8 cellular contexts compared by ENCODE assay signal in the genomic region with DNA sequence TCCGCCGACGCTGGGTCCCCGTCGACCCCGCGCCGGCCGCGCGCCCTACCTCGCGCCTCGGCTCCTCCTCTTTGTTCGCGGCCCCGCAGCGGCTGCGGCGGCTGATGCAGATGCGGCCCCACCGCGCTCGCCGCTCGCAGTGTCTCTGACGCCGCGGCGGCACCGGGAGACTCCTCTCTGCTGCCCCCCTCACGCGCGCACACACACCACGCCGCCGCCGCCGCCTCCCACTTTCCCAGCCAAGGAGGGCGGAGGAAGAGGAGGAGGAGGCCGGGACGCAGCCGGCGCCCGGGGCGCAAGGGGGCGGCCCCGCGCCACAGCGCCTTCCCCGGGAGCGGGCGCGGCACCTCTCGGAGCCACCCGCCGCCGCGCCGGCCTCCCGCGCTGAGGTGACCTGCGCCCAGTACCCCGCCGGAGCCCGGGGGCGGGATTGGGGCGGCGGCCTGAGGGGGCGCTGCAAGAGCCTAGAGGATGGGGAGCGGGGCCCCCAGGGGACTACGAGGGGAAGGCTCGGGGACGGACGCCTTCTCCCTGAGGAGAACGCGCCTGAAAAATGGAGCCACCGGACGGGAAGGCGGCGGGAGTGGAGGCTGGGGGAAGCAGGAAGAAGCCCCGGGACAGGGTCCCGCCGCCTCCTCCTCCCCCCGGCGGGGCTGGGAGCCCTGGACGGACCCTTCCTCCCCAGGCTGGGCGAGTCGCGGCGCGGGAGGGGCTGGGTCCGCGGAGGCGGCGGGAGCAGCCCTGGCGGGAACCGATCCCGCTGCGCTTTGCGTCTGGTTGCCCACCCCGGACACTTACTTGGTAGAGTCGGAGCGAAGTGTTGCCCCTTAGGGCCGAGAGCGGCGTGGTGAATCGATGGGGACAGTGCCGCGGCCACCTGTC. TPM values are rescaled to one million over a fixed set of nuclear protein-coding genes. Genes with fewer than 3 reads are reported as not detected.
DNase-seq lines count a peak whose midpoint lies in the region; ATAC-seq and TF ChIP-seq lines count a peak whose summit lies in the region.

A gene (minus strand): TSS at position 147 of the 882 bp plus-strand sequence. CDS start 1,744 bp downstream, outside the sequence.

- no peaks in the 10 kb centered on the region for H3K9me2 ChIP-seq in OCI-LY7 (ENCODE audit: insufficient read depth, low read length)
- H3K9me2 ChIP-seq in hepatocyte (replicated peaks; ENCODE audit: insufficient read depth) = no peaks in the 10 kb centered on the region

- H4K20me1 ChIP-seq in OCI-LY7 (ENCODE audit: insufficient read depth, low read length) (no peaks in the 10 kb centered on the region), hepatocyte (ENCODE audit: insufficient read depth, poor library complexity, severe bottlenecking) (peaks cover 14% of the 10 kb centered on the region)

- H3K4me1 ChIP-seq in OCI-LY7 (ENCODE audit: insufficient read depth, low read length, poor library complexity, severe bottlenecking) = no peaks in the 10 kb centered on the region
- peaks cover 15% of the 10 kb centered on the region for H3K4me1 ChIP-seq in hepatocyte (ENCODE audit: insufficient read depth)

- no peak for TF ChIP-seq CTCF in OCI-LY7 (conservative IDR thresholded peaks at IDR 0.05; ENCODE audit: low read length)
- peak; percentile 30 for TF ChIP-seq CTCF in astrocyte of the cerebellum (IDR thresholded peaks at IDR 0.05; ENCODE audit: low read depth, low read length, missing control alignments)
- peak; percentile 33 for TF ChIP-seq CTCF in hepatocyte (IDR thresholded peaks at IDR 0.05; ENCODE audit: poor library complexity)

- H3K36me3 ChIP-seq in OCI-LY7 (ENCODE audit: insufficient read depth, low read length) (no peaks in the 10 kb centered on the region), hepatocyte (replicated peaks; ENCODE audit: insufficient read depth, low read depth) (no peaks in the 10 kb centered on the region)

- DNase-seq in ELF-1 (ENCODE audit: low read depth, low spot score) = peak; percentile 85
- DNase-seq in OCI-LY7 (ENCODE audit: low spot score) = no peak
- no peak for DNase-seq in astrocyte of the cerebellum (ENCODE audit: low read depth)
- peak; percentile 92 for DNase-seq in hepatocyte (ENCODE audit: low spot score)
- DNase-seq in putamen (ENCODE audit: low spot score) = peak; percentile 88
- DNase-seq in stimulated activated naive CD4-positive, alpha-beta T cell (lab: John Stamatoyannopoulos, UW) = no peak

- H3K9me3 ChIP-seq in OCI-LY7 (ENCODE audit: low read length) (no peaks in the 10 kb centered on the region), hepatocyte (ENCODE audit: low read depth) (no peaks in the 10 kb centered on the region)

- peak within 1 kb of the TSS; percentile 16; the same call in 1 of the 2 replicates for H3K4me2 ChIP-seq in OCI-LY7 (ENCODE audit: low read length)
- peak within 1 kb of the TSS; percentile 83 for H3K4me2 ChIP-seq in hepatocyte

- 2% methylated on average over 46 of the region's 110 CpGs for WGBS in hepatocyte (ENCODE audit: low lambda C conversion rate, missing lambda C conversion rate)

- POLR2A ChIA-PET in OCI-LY7 (lab: Charles Lee) = no interaction called here

- intact Hi-C loops in OCI-LY7 (cut with micrococcal nuclease; ENCODE audit: unreplicated experiment) = no loop called here

- H3K4me3 ChIP-seq in OCI-LY7 (ENCODE audit: low read depth, low read length, poor library complexity, severe bottlenecking) (no peak within 1 kb of the TSS), astrocyte of the cerebellum (ENCODE audit: low read depth, low read length) (peak within 1 kb of the TSS; percentile 95), hepatocyte (peak within 1 kb of the TSS; percentile 90)

- ATAC-seq in GM19467 (IDR thresholded peaks at IDR 0.05; ENCODE audit: unreplicated experiment) (peak; percentile 59), HG03558 (IDR thresholded peaks at IDR 0.05; ENCODE audit: extremely low read depth, unreplicated experiment) (peak; percentile 38)

- H3K79me2 ChIP-seq in OCI-LY7 (ENCODE audit: insufficient read depth, low read depth, low read length) (no peaks in the 10 kb centered on the region), hepatocyte (peaks cover 33% of the 10 kb centered on the region)

- H3K27ac ChIP-seq in OCI-LY7 (ENCODE audit: low read depth, low read length, poor library complexity, severe bottlenecking) (no peak within 1 kb of the TSS), hepatocyte (peak within 1 kb of the TSS; percentile 94)

- CTCF ChIA-PET in OCI-LY7 (lab: Charles Lee; ENCODE audit: unreplicated experiment) = no interaction called here

- no peak within 1 kb of the TSS for H2AFZ ChIP-seq in OCI-LY7 (ENCODE audit: low read length)
- H2AFZ ChIP-seq in hepatocyte = peak within 1 kb of the TSS; percentile 78

- H3K27me3 ChIP-seq in hepatocyte = no peaks in the 10 kb centered on the region

- in situ Hi-C loops in astrocyte of the cerebellum (cut with HindIII; ENCODE audit: low sequenced_read_pairs) = no loop called here

- BruUV-seq in OCI-LY7 (replicated peaks; lab: Mats Ljungman, UMichigan) = no TSS peak

RNA-seq across cellular contexts. Expression of the gene that starts here (rescaled TPM):
- total RNA-seq in OCI-LY7 (2014; rRNA removed; shearing (Covaris generic)) = not detected in 2 replicates
- total RNA-seq in OCI-LY7 (2022) (not detected in 2 replicates), hepatocyte (13.9 and 15.5 TPM in 2 replicates)
- polyA plus RNA-seq in hepatocyte = 12.5 and 16.4 TPM in 2 replicates

Comparison
In these comparisons a context has a peak if more than half of its experiments do, and no peak if none do; other contexts are left out.
1. RNA of the gene that starts here (total RNA-seq): 13.9 to 15.5 TPM in hepatocyte; not detected in OCI-LY7; every median in the first group is over 10 times any median in the second.
2. DNase-seq: peak in ELF-1 (single experiment), hepatocyte (single experiment) and putamen (single experiment); none in OCI-LY7 (single experiment), astrocyte of the cerebellum (single experiment) and stimulated activated naive CD4-positive, alpha-beta T cell (0 of 6).